Comparison of ENCODE assay signal across 8 cellular contexts in the genomic region with DNA sequence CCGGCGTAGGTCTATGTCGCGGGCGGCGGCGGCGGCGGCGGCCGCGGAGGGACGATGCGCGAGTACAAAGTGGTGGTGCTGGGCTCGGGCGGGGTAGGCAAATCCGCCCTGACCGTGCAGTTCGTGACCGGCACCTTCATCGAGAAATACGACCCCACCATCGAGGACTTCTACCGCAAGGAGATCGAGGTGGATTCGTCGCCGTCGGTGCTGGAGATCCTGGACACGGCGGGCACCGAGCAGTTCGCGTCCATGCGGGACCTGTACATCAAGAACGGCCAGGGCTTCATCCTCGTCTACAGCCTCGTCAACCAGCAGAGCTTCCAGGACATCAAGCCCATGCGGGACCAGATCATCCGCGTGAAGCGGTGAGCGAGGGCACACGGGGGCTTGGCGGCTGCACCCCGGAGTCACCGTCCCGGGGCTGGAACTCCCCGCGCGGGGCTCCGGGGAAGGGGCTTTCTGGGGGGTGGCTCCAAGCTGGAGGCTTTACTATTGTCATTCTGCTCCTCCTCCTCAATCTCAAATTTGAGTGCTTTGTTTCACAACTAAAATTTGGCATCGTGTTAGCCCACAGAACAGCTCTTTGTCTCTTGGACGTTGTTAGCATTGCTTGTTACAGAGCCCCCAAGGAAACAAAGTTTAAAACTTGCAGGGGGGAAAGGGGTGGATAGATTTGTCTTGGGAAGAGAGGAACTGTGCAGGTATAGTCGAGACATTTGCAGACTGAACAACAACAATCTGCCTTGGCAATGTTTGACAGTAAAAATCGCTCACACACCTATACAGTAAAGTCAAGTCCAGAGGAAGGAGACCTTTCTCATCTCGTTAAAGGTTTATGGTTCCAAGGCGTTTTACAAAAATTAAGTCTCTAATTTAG. TPM values are rescaled to one million over a fixed set of nuclear protein-coding genes. Genes with fewer than 3 reads are reported as not detected.
DNase-seq lines count a peak whose midpoint lies in the region; ATAC-seq, FAIRE-seq and TF ChIP-seq lines count a peak whose summit lies in the region.

No MANE protein-coding gene starts in this region.

- CTCF ChIA-PET in A549 (lab: Yijun Ruan, JAX): no interaction called here

- H3K27ac ChIP-seq in A549 (peak overlapping the region; percentile 87 to 98), WERI-Rb-1 (peak overlapping the region; percentile 52), liver (ENCODE audit: low read depth in 1 of 2, low read length in 2 of 2) (peak overlapping the region; percentile 26 to 27)

- 2% methylated on average over 9 of the region's 59 CpGs for WGBS in A549 (ENCODE audit: missing lambda C conversion rate)
- under 1% methylated on average over 59 of the region's 59 CpGs for WGBS in liver

- no peak for FAIRE-seq in A549 (lab: Jason Lieb, UNC)

- no peak for TF ChIP-seq EP300 in A549 (IDR thresholded peaks at IDR 0.05)

- peak in 1 of 2 experiments; percentile 7; a peak in 3 of 6 replicates for ATAC-seq in A549
- ATAC-seq in GM18909 (IDR thresholded peaks at IDR 0.05; ENCODE audit: poor library complexity, unreplicated experiment): peak; percentile 3

- peak overlapping the region; percentile 44 to 54 for H3K9ac ChIP-seq in liver (ENCODE audit: low read depth in 1 of 2, low read length in 2 of 2)

- H3K4me3 ChIP-seq in A549 (peak overlapping the region; percentile 77), WERI-Rb-1 (ENCODE audit: low read depth, low read length) (peak overlapping the region; percentile 68), liver (ENCODE audit: low read depth in 1 of 3, low read length in 3 of 3) (peak overlapping the region; percentile 78 to 96 (median 80))

- H3K9me3 ChIP-seq in A549 (no peaks in the 10 kb centered on the region), WERI-Rb-1 (ENCODE audit: severe bottlenecking) (no peaks in the 10 kb centered on the region), liver (ENCODE audit: control insufficient read depth in 4 of 4, low read length in 3 of 4) (no peaks in the 10 kb centered on the region)

- TF ChIP-seq RAD21 in A549 (conservative IDR thresholded peaks at IDR 0.05 in 1 of 2, IDR thresholded peaks at IDR 0.05 in 1 of 2): no peak
- no peak for TF ChIP-seq RAD21 in liver (IDR thresholded peaks at IDR 0.05)

- no peak for TF ChIP-seq CTCF in A549 (IDR thresholded peaks at IDR 0.05)
- no peak for TF ChIP-seq CTCF in WERI-Rb-1 (IDR thresholded peaks at IDR 0.05; ENCODE audit: low read depth, low read length)
- TF ChIP-seq CTCF in liver (IDR thresholded peaks at IDR 0.05; ENCODE audit: low read depth, low read length, missing input control): no peak

- H3K4me1 ChIP-seq in A549: peaks cover 15% of the 10 kb centered on the region; the same call in 1 of the 3 replicates
- H3K4me1 ChIP-seq in liver (ENCODE audit: control insufficient read depth in 4 of 4, insufficient read depth in 4 of 4, low read length in 3 of 4): peaks cover 0 to 16% (median 10%) of the 10 kb centered on the region in 4 donors

- POLR2A ChIA-PET in A549 (lab: Yijun Ruan, JAX): interaction anchor here (1.5 to 1.7 kb wide), 3 partner anchors 27 to 366 kb away, joined by 3 to 5 read pairs (median 4); no protein-coding TSS in a partner anchor

- H3K4me2 ChIP-seq in A549: peak overlapping the region; percentile 94

- TF ChIP-seq POLR2A in A549 (IDR thresholded peaks at IDR 0.05; ENCODE audit: low read length): no peak

- peaks cover 16% of the 10 kb centered on the region for H3K36me3 ChIP-seq in WERI-Rb-1
- H3K36me3 ChIP-seq in liver (ENCODE audit: control insufficient read depth in 4 of 4, insufficient read depth in 3 of 4, low read depth in 1 of 4, low read length in 3 of 4): no peaks in the 10 kb centered on the region

- DNase-seq in A549 (ENCODE audit: low read depth in 1 of 2, low spot score in 1 of 2): peak in 1 of 2 experiments; percentile 31
- DNase-seq in HT1080 (ENCODE audit: low read depth): peak; percentile 39
- peak; percentile 67 for DNase-seq in WERI-Rb-1
- DNase-seq in central memory CD4-positive, alpha-beta T cell: peak; percentile 41
- DNase-seq in stimulated activated CD4-positive, alpha-beta T cell treated with anti-CD3 and anti-CD28 coated beads, Interleukin-4, amount 100 ng/mL, for 1 hour: peak; percentile 41
- DNase-seq in DMS114 treated with DMSO at 0.1 percent for 48 hours (lab: John Stamatoyannopoulos, UW; ENCODE audit: unreplicated experiment): no peak

- no peaks in the 10 kb centered on the region for H3K27me3 ChIP-seq in WERI-Rb-1 (ENCODE audit: insufficient read depth, low read depth, severe bottlenecking)
- no peaks in the 10 kb centered on the region for H3K27me3 ChIP-seq in liver (ENCODE audit: control insufficient read depth in 4 of 4, insufficient read depth in 4 of 4, low read length in 3 of 4)

TF ChIP-seq in A549, 52 proteins besides CTCF, POLR2A, EP300 and RAD21 (continues in another document):
- TF ChIP-seq CBX2 (IDR thresholded peaks at IDR 0.05; ENCODE audit: borderline replicate concordance, low read depth) (no peak), ZC3H11A (IDR thresholded peaks at IDR 0.05) (no peak), RCOR1 (IDR thresholded peaks at IDR 0.05; ENCODE audit: low read depth, low read length) (no peak), JUN (IDR thresholded peaks at IDR 0.05) (0 out of 5 replicates have a peak, but pooled peaks of 1 of the 2 experiments have one; percentile 1), TFCP2L1 (CRISPR knock-in tag; IDR thresholded peaks at IDR 0.05) (no peak), POLR2AphosphoS2 (conservative IDR thresholded peaks at IDR 0.05; ENCODE audit: low read length) (no peak), ESRRA (IDR thresholded peaks at IDR 0.05; ENCODE audit: borderline replicate concordance, low read length) (no peak), CEBPB (IDR thresholded peaks at IDR 0.05) (no peak), ZFP36 (IDR thresholded peaks at IDR 0.05; ENCODE audit: borderline replicate concordance, partially characterized antibody) (no peak), USF2 (IDR thresholded peaks at IDR 0.05) (no peak)
- TF ChIP-seq, protein P1, sequence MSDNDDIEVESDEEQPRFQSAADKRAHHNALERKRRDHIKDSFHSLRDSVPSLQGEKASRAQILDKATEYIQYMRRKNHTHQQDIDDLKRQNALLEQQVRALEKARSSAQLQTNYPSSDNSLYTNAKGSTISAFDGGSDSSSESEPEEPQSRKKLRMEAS (IDR thresholded peaks at IDR 0.05): 0 out of 2 replicates have a peak, but pooled peaks have one; percentile 10

TF ChIP-seq in liver, 16 proteins besides CTCF, POLR2A, EP300 and RAD21 (continues in another document):
- TF ChIP-seq RXRA (IDR thresholded peaks at IDR 0.05): no peak
- TF ChIP-seq, protein P2, sequence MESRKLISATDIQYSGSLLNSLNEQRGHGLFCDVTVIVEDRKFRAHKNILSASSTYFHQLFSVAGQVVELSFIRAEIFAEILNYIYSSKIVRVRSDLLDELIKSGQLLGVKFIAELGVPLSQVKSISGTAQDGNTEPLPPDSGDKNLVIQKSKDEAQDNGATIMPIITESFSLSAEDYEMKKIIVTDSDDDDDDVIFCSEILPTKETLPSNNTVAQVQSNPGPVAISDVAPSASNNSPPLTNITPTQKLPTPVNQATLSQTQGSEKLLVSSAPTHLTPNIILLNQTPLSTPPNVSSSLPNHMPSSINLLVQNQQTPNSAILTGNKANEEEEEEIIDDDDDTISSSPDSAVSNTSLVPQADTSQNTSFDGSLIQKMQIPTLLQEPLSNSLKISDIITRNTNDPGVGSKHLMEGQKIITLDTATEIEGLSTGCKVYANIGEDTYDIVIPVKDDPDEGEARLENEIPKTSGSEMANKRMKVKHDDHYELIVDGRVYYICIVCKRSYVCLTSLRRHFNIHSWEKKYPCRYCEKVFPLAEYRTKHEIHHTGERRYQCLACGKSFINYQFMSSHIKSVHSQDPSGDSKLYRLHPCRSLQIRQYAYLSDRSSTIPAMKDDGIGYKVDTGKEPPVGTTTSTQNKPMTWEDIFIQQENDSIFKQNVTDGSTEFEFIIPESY (IDR thresholded peaks at IDR 0.05): no peak
- TF ChIP-seq YY1 (IDR thresholded peaks at IDR 0.05): no peak
- TF ChIP-seq ATF3 (IDR thresholded peaks at IDR 0.05): no peak
- no peak for TF ChIP-seq GABPA (IDR thresholded peaks at IDR 0.05 in 1 of 2, conservative IDR thresholded peaks at IDR 0.05 in 1 of 2)
- TF ChIP-seq EGR1 (IDR thresholded peaks at IDR 0.05; ENCODE audit: low read depth in 2 of 2): no peak
- TF ChIP-seq FOXA2 (IDR thresholded peaks at IDR 0.05): no peak
- TF ChIP-seq, protein P1 (IDR thresholded peaks at IDR 0.05): no peak
- TF ChIP-seq JUND (IDR thresholded peaks at IDR 0.05): no peak
- no peak for TF ChIP-seq HNF4G (IDR thresholded peaks at IDR 0.05)
- TF ChIP-seq TAF1 (conservative IDR thresholded peaks at IDR 0.05): no peak

RNA-seq across cellular contexts. Expression of gene RAP2A, which starts 0.7 kb away (rescaled TPM):
- 10.9 and 11.2 TPM in 2 replicates for polyA plus RNA-seq in A549 (2011; rRNA removed)
- 2.3 and 2.8 TPM in 2 replicates for polyA plus RNA-seq in A549 (2012; cell fraction: cytosol; rRNA removed)
- polyA plus RNA-seq in A549 (2012; cell fraction: nucleus; rRNA removed): 1.2 and 1.3 TPM in 2 replicates
- 8.2 to 8.7 TPM (median 8.6 TPM) in 3 replicates for polyA plus RNA-seq in A549 (2017; fragmentation: RNase III; extraction: RNeasy Plus Mini Kit Qiagen cat#74134 plus additional on column Dnase treatment)
- 16.1 and 24.0 TPM in 2 replicates for polyA minus RNA-seq in A549 (2011; rRNA and poly(A)+ RNA removed)
- 22.6 and 27.8 TPM in 2 replicates for total RNA-seq in HT1080 (2014; rRNA removed; shearing (Covaris generic))
- polyA plus RNA-seq in HT1080 (2015; cell fraction: cytosol; rRNA removed): 10.4 and 13.3 TPM in 2 replicates
- polyA plus RNA-seq in HT1080 (2015; cell fraction: nucleus; rRNA removed): 5.4 and 5.5 TPM in 2 replicates
- total RNA-seq in liver: 10 to 100 TPM in 1 of 2 donors, 1 to 10 TPM in 1; 9.5 to 37.2 TPM
- 1 to 10 TPM; 3.1 to 3.9 TPM for polyA plus RNA-seq in liver

Comparison
In these comparisons a context has a peak if more than half of its experiments do, and no peak if none do; other contexts are left out.
1. H3K27ac ChIP-seq: peak in every context shown above with its lines; median percentile 92 in A549; 52 in WERI-Rb-1; 26 in liver.